10 cellular contexts compared by ENCODE assay signal in genomic region chr14:63752449-63753169, GRCh38. TPM values are rescaled to one million over a fixed set of nuclear protein-coding genes. Genes with fewer than 3 reads are reported as not detected.
DNase-seq lines count a peak whose midpoint lies in the region; ATAC-seq and TF ChIP-seq lines count a peak whose summit lies in the region.
"Had no signal": no experiment of that assay in that cellular context is flagged by ENCODE, and none has a peak within 500 bp of the region (broad histone marks: within the 10 kb centered on the region; RNA-seq: fewer than 3 reads in every experiment).

No MANE protein-coding gene starts in this region.

- intact Hi-C loops in PC-9 (cut with micrococcal nuclease; ENCODE audit: unreplicated experiment) = loop anchor here (1.0 kb wide), 1 partner anchor 26 kb away; no protein-coding TSS in a partner anchor
- intact Hi-C loops in activated naive CD4-positive, alpha-beta T cell treated with anti-CD3 and anti-CD28 coated beads for 36 hours (cut with micrococcal nuclease) = no loop called here

- 67% methylated on average over 6 of the region's 6 CpGs for WGBS in SK-N-SH (ENCODE audit: low lambda C conversion rate)

- peak overlapping the region; percentile 67 for H3K27ac Mint-ChIP-seq in stimulated activated memory B cell treated with anti-CD40 and anti-IgM and Interleukin-4, amounts not matched to agents 10 μg/mL and 1 μg/mL and 100 μg/mL, for 72 hours
- H3K27ac Mint-ChIP-seq in activated naive CD4-positive, alpha-beta T cell treated with anti-CD3 and anti-CD28 coated beads for 36 hours = no peak overlapping the region
- H3K27ac Mint-ChIP-seq: nephron progenitor cell had no signal

- TF ChIP-seq RAD21 in SK-N-SH (IDR thresholded peaks at IDR 0.05; ENCODE audit: low read length) = no peak

- H3K27ac ChIP-seq in SK-N-SH (ENCODE audit: low read depth in 2 of 2, low read length in 1 of 2) (no peak overlapping the region), PC-9 (peak overlapping the region; percentile 66)

- BruUV-seq in PC-9 (replicated peaks; lab: Mats Ljungman, UMichigan) = no TSS peak

- H3K4me3 Mint-ChIP-seq in stimulated activated memory B cell treated with anti-CD40 and anti-IgM and Interleukin-4, amounts not matched to agents 10 μg/mL and 1 μg/mL and 100 μg/mL, for 72 hours = no peak overlapping the region
- no peak overlapping the region for H3K4me3 Mint-ChIP-seq in activated naive CD4-positive, alpha-beta T cell treated with anti-CD3 and anti-CD28 coated beads for 36 hours
- H3K4me3 Mint-ChIP-seq: nephron progenitor cell had no signal

- POLR2A ChIA-PET in SK-N-SH (lab: Yijun Ruan, JAX) = no interaction called here
- POLR2A ChIA-PET in PC-9 (lab: Charles Lee; ENCODE audit: unreplicated experiment) = interaction anchor here (0.6 kb wide), 1 partner anchor 284 kb away, joined by 3 read pairs; no protein-coding TSS in a partner anchor

- H3K36me3 ChIP-seq in SK-N-SH (replicated peaks in 1 of 2; ENCODE audit: control insufficient read depth in 1 of 2, insufficient read depth in 2 of 2, low read length in 1 of 2) (no peaks in the 10 kb centered on the region), PC-9 (ENCODE audit: low read depth) (no peaks in the 10 kb centered on the region)

- TF ChIP-seq CTCF in SK-N-SH (IDR thresholded peaks at IDR 0.05) (no peak), PC-9 (conservative IDR thresholded peaks at IDR 0.05) (no peak)

- ATAC-seq in SK-N-SH treated with all-trans-retinoic acid at 6 μM for 48 hours = no peak
- ATAC-seq in esophagus mucosa = peak; percentile 51
- no peak for ATAC-seq in stimulated activated memory B cell treated with anti-CD40 and anti-IgM and Interleukin-4, amounts not matched to agents 10 μg/mL and 1 μg/mL and 100 μg/mL, for 72 hours

- no peaks in the 10 kb centered on the region for H3K9me3 ChIP-seq in SK-N-SH
- H3K9me3 ChIP-seq in PC-9 (ENCODE audit: insufficient read depth, low read depth) = no peaks in the 10 kb centered on the region

- H3K9me3 Mint-ChIP-seq in stimulated activated memory B cell treated with anti-CD40 and anti-IgM and Interleukin-4, amounts not matched to agents 10 μg/mL and 1 μg/mL and 100 μg/mL, for 72 hours = no peaks in the 10 kb centered on the region
- H3K9me3 Mint-ChIP-seq in activated naive CD4-positive, alpha-beta T cell treated with anti-CD3 and anti-CD28 coated beads for 36 hours = no peaks in the 10 kb centered on the region

- H3K79me2 ChIP-seq in SK-N-SH (ENCODE audit: insufficient read depth) = no peaks in the 10 kb centered on the region
- no peaks in the 10 kb centered on the region for H3K79me2 ChIP-seq in PC-9 (ENCODE audit: low read depth)

- H3K4me2 ChIP-seq in SK-N-SH (no peak overlapping the region), PC-9 (peak overlapping the region; percentile 76)

- H4K20me1 ChIP-seq in SK-N-SH (ENCODE audit: insufficient read depth) = no peaks in the 10 kb centered on the region
- no peaks in the 10 kb centered on the region for H4K20me1 ChIP-seq in PC-9 (ENCODE audit: insufficient read depth)

- H3K4me3 ChIP-seq in SK-N-SH (ENCODE audit: low read depth in 2 of 2, low read length in 1 of 2) (no peak overlapping the region), PC-9 (peak overlapping the region; percentile 49)

- H3K4me1 ChIP-seq in SK-N-SH (ENCODE audit: control insufficient read depth in 1 of 2, insufficient read depth in 2 of 2, low read depth in 1 of 2, low read length in 1 of 2) (no peaks in the 10 kb centered on the region), PC-9 (replicated peaks; ENCODE audit: insufficient read depth) (peaks cover 20% of the 10 kb centered on the region)

- CTCF ChIA-PET in SK-N-SH (lab: Yijun Ruan, JAX) (interaction anchor here (0.9 kb wide), 1 partner anchor 18 kb away, joined by 3 read pairs; no protein-coding TSS in a partner anchor), PC-9 (lab: Charles Lee) (interaction anchor here (0.7 kb wide), 1 partner anchor 1530 kb away, joined by 4 read pairs; no protein-coding TSS in a partner anchor)
- CTCF ChIA-PET in activated naive CD4-positive, alpha-beta T cell treated with anti-CD3 and anti-CD28 coated beads for 36 hours (lab: Charles Lee) = no interaction called here

- no peaks in the 10 kb centered on the region for H3K36me3 Mint-ChIP-seq in stimulated activated memory B cell treated with anti-CD40 and anti-IgM and Interleukin-4, amounts not matched to agents 10 μg/mL and 1 μg/mL and 100 μg/mL, for 72 hours
- H3K36me3 Mint-ChIP-seq in activated naive CD4-positive, alpha-beta T cell treated with anti-CD3 and anti-CD28 coated beads for 36 hours (ENCODE audit: low read depth) = no peaks in the 10 kb centered on the region

- H3K4me1 Mint-ChIP-seq in stimulated activated memory B cell treated with anti-CD40 and anti-IgM and Interleukin-4, amounts not matched to agents 10 μg/mL and 1 μg/mL and 100 μg/mL, for 72 hours = peaks cover 24% of the 10 kb centered on the region
- no peaks in the 10 kb centered on the region for H3K4me1 Mint-ChIP-seq in activated naive CD4-positive, alpha-beta T cell treated with anti-CD3 and anti-CD28 coated beads for 36 hours (ENCODE audit: low read depth)
- H3K4me1 Mint-ChIP-seq: nephron progenitor cell had no signal

- H2AFZ ChIP-seq in SK-N-SH (ENCODE audit: low read depth) (0 out of 2 replicates have a peak overlapping the region, but pooled peaks have one; percentile 58), PC-9 (0 out of 2 replicates have a peak overlapping the region, but pooled peaks have one; percentile 5)

- H3F3A ChIP-seq in SK-N-SH (replicated peaks; ENCODE audit: insufficient read depth) (no peaks in the 10 kb centered on the region), PC-9 (ENCODE audit: insufficient read depth, low read depth) (peaks cover 24% of the 10 kb centered on the region)

- no peaks in the 10 kb centered on the region for H3K27me3 Mint-ChIP-seq in stimulated activated memory B cell treated with anti-CD40 and anti-IgM and Interleukin-4, amounts not matched to agents 10 μg/mL and 1 μg/mL and 100 μg/mL, for 72 hours
- H3K27me3 Mint-ChIP-seq in activated naive CD4-positive, alpha-beta T cell treated with anti-CD3 and anti-CD28 coated beads for 36 hours (ENCODE audit: low read depth) = no peaks in the 10 kb centered on the region

- DNase-seq in SK-N-SH (no peak), PC-9 (peak; percentile 68 to 98), iPS-NIHi11 (ENCODE audit: low spot score) (no peak), NCI-H187 treated with DMSO at 0.1 percent for 48 hours (lab: John Stamatoyannopoulos, UW) (no peak)
- DNase-seq in activated naive CD4-positive, alpha-beta T cell treated with anti-CD3 and anti-CD28 coated beads for 36 hours = no peak
- DNase-seq: activated gamma-delta T cell, nephron progenitor cell had no signal

- H3K9ac ChIP-seq in SK-N-SH = no peak overlapping the region

- H3K27me3 ChIP-seq in SK-N-SH (ENCODE audit: insufficient read depth) (no peaks in the 10 kb centered on the region), PC-9 (ENCODE audit: insufficient read depth, low read depth) (no peaks in the 10 kb centered on the region)

- no peak for TF ChIP-seq EP300 in SK-N-SH (IDR thresholded peaks at IDR 0.05; ENCODE audit: borderline replicate concordance in 1 of 2, low read depth in 1 of 2, low read length in 1 of 2)

- no peaks in the 10 kb centered on the region for H3K9me2 ChIP-seq in SK-N-SH
- H3K9me2 ChIP-seq in PC-9 (ENCODE audit: insufficient read depth) = no peaks in the 10 kb centered on the region

TF ChIP-seq in SK-N-SH, 30 proteins besides CTCF, POLR2A, EP300 and RAD21:
- TF ChIP-seq ZBTB33 (IDR thresholded peaks at IDR 0.05; ENCODE audit: borderline replicate concordance, low read depth) = no peak
TF ChIP-seq in SK-N-SH: peak in this region for 0.

TF ChIP-seq in SK-N-SH treated with all-trans-retinoic acid at 6 μM for 48 hours, 23 proteins besides CTCF, POLR2A, EP300 and RAD21 (continues in another document):
- no peak for TF ChIP-seq TCF4 (CRISPR knock-in tag; IDR thresholded peaks at IDR 0.05; ENCODE audit: borderline replicate concordance)
- no peak for TF ChIP-seq ZFP30 (CRISPR knock-in tag; IDR thresholded peaks at IDR 0.05)
- no peak for TF ChIP-seq ZC3H10 (CRISPR knock-in tag; IDR thresholded peaks at IDR 0.05)
- no peak for TF ChIP-seq OSR1 (CRISPR knock-in tag; IDR thresholded peaks at IDR 0.05)
- no peak for TF ChIP-seq BACH2 (CRISPR knock-in tag; IDR thresholded peaks at IDR 0.05; ENCODE audit: borderline replicate concordance)
- no peak for TF ChIP-seq TOX (CRISPR knock-in tag; IDR thresholded peaks at IDR 0.05; ENCODE audit: borderline replicate concordance)
- TF ChIP-seq PATZ1 (CRISPR knock-in tag; IDR thresholded peaks at IDR 0.05; ENCODE audit: borderline replicate concordance) = no peak
- TF ChIP-seq RARB (CRISPR knock-in tag; IDR thresholded peaks at IDR 0.05) = no peak
- TF ChIP-seq ARNTL (CRISPR knock-in tag; IDR thresholded peaks at IDR 0.05; ENCODE audit: borderline replicate concordance, low read depth) = no peak
- TF ChIP-seq ISL1 (CRISPR knock-in tag; IDR thresholded peaks at IDR 0.05) = no peak

RNA-seq across cellular contexts. Expression of gene SGPP1, which starts 24.7 kb away (rescaled TPM):
- 8.1 and 8.4 TPM in 2 replicates for polyA plus RNA-seq in SK-N-SH (2012; rRNA removed)
- 11.6 and 12.3 TPM in 2 replicates for polyA plus RNA-seq in SK-N-SH (2012; cell fraction: cytosol; rRNA removed)
- 3.3 and 6.0 TPM in 2 replicates for polyA plus RNA-seq in SK-N-SH (2012; cell fraction: nucleus; rRNA removed)
- 20.6 and 26.7 TPM in 2 replicates for total RNA-seq in PC-9 (2021)
- 6.2 TPM for total RNA-seq in esophagus mucosa
- 10 to 100 TPM; 10.1 to 10.6 TPM for total RNA-seq in activated naive CD4-positive, alpha-beta T cell treated with anti-CD3 and anti-CD28 coated beads for 36 hours

Comparison
In these comparisons a context has a peak if more than half of its experiments do, and no peak if none do; other contexts are left out.
1. DNase-seq: peak in PC-9 (2 of 2); none in SK-N-SH (single experiment), activated naive CD4-positive, alpha-beta T cell treated with anti-CD3 and anti-CD28 coated beads for 36 hours (single experiment), iPS-NIHi11 (single experiment) and NCI-H187 treated with DMSO at 0.1 percent for 48 hours (single experiment).